1 cellular context compared by ENCODE assay signal in the genomic region with DNA sequence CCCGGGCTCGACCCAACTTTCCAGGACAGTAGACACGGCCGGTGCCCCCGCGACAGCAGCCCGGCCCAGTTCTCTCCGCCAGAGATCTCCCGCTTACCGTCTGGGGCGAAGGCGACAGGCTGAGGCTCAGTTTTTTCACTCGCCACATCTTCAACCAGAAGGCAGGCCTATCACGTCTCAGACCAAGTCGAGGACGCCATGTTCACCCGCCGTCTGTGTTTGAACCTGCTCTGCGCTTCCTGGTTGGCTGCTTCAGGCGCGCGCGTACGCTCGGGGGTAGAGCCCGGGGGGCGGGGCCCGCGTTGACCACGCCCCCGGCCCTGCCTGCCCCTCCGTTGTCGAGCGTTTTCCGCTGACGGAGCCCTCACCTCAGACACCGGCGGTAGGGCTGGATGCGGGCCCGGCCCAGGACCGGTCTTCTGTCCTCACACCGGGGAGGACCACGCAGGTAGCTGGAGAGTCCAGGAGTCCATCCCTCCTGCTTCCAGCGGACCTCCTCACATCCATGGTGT.
TF ChIP-seq lines count a peak whose summit lies in the region.

A gene with protein sequence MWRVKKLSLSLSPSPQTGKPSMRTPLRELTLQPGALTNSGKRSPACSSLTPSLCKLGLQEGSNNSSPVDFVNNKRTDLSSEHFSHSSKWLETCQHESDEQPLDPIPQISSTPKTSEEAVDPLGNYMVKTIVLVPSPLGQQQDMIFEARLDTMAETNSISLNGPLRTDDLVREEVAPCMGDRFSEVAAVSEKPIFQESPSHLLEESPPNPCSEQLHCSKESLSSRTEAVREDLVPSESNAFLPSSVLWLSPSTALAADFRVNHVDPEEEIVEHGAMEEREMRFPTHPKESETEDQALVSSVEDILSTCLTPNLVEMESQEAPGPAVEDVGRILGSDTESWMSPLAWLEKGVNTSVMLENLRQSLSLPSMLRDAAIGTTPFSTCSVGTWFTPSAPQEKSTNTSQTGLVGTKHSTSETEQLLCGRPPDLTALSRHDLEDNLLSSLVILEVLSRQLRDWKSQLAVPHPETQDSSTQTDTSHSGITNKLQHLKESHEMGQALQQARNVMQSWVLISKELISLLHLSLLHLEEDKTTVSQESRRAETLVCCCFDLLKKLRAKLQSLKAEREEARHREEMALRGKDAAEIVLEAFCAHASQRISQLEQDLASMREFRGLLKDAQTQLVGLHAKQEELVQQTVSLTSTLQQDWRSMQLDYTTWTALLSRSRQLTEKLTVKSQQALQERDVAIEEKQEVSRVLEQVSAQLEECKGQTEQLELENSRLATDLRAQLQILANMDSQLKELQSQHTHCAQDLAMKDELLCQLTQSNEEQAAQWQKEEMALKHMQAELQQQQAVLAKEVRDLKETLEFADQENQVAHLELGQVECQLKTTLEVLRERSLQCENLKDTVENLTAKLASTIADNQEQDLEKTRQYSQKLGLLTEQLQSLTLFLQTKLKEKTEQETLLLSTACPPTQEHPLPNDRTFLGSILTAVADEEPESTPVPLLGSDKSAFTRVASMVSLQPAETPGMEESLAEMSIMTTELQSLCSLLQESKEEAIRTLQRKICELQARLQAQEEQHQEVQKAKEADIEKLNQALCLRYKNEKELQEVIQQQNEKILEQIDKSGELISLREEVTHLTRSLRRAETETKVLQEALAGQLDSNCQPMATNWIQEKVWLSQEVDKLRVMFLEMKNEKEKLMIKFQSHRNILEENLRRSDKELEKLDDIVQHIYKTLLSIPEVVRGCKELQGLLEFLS (minus strand): TSS at position 227 of the 512 bp plus-strand sequence. CDS start 79 bp downstream, at position 148.

TF ChIP-seq in K562, 482 proteins besides CTCF, POLR2A, EP300 and RAD21 (continued from another document):
- TF ChIP-seq, protein P1, sequence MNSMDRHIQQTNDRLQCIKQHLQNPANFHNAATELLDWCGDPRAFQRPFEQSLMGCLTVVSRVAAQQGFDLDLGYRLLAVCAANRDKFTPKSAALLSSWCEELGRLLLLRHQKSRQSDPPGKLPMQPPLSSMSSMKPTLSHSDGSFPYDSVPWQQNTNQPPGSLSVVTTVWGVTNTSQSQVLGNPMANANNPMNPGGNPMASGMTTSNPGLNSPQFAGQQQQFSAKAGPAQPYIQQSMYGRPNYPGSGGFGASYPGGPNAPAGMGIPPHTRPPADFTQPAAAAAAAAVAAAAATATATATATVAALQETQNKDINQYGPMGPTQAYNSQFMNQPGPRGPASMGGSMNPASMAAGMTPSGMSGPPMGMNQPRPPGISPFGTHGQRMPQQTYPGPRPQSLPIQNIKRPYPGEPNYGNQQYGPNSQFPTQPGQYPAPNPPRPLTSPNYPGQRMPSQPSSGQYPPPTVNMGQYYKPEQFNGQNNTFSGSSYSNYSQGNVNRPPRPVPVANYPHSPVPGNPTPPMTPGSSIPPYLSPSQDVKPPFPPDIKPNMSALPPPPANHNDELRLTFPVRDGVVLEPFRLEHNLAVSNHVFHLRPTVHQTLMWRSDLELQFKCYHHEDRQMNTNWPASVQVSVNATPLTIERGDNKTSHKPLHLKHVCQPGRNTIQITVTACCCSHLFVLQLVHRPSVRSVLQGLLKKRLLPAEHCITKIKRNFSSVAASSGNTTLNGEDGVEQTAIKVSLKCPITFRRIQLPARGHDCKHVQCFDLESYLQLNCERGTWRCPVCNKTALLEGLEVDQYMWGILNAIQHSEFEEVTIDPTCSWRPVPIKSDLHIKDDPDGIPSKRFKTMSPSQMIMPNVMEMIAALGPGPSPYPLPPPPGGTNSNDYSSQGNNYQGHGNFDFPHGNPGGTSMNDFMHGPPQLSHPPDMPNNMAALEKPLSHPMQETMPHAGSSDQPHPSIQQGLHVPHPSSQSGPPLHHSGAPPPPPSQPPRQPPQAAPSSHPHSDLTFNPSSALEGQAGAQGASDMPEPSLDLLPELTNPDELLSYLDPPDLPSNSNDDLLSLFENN (IDR thresholded peaks at IDR 0.05; ENCODE audit: low read depth in 2 of 2, low read length in 2 of 2): peak in 1 of 2 experiments; percentile 50; a peak in 1 of 4 replicates
- TF ChIP-seq LEF1 (IDR thresholded peaks at IDR 0.05) (0 out of 2 replicates have a peak, but pooled peaks have one; percentile 12), ZNF431 (CRISPR knock-in tag; IDR thresholded peaks at IDR 0.05) (0 out of 2 replicates have a peak, but pooled peaks have one; percentile 79), NCOA1 (IDR thresholded peaks at IDR 0.05; ENCODE audit: low read depth) (no peak; the same call in 1 of the 2 replicates), MEF2A (IDR thresholded peaks at IDR 0.05; ENCODE audit: control insufficient read depth, low read depth, low read length) (no peak), HDAC2 (IDR thresholded peaks at IDR 0.05) (peak; percentile 24; the same call in 1 of the 2 replicates), NR2F6 (CRISPR knock-in tag; IDR thresholded peaks at IDR 0.05) (no peak), ATF1 (CRISPR knock-in tag; IDR thresholded peaks at IDR 0.05) (peak; percentile 34; the same call in 1 of the 2 replicates), ATF1 (tag; IDR thresholded peaks at IDR 0.05) (peak; percentile 86)
- TF ChIP-seq, protein P2, sequence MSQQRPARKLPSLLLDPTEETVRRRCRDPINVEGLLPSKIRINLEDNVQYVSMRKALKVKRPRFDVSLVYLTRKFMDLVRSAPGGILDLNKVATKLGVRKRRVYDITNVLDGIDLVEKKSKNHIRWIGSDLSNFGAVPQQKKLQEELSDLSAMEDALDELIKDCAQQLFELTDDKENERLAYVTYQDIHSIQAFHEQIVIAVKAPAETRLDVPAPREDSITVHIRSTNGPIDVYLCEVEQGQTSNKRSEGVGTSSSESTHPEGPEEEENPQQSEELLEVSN (IDR thresholded peaks at IDR 0.05; ENCODE audit: borderline replicate concordance in 1 of 2, extremely low read depth in 1 of 2, insufficient read depth in 1 of 2, insufficient read length in 1 of 2, low read depth in 1 of 2, low read length in 1 of 2, poor library complexity in 1 of 2, severe bottlenecking in 1 of 2): peak; percentile 38 to 57
TF ChIP-seq in K562: peak in this region for 113.
